Comparison of ENCODE assay signal across 1 cellular context in genomic region chr11:93525601-93526000, GRCh38.
TF ChIP-seq lines count a peak whose summit lies in the region.

No MANE protein-coding gene starts in this region.

TF ChIP-seq in K562, 482 proteins besides CTCF, POLR2A, EP300 and RAD21 (continued from another document):
- TF ChIP-seq JUND (IDR thresholded peaks at IDR 0.05; ENCODE audit: borderline replicate concordance, low read depth, low read length) (0 out of 2 replicates have a peak, but pooled peaks have one; percentile 11), JUND (tag; IDR thresholded peaks at IDR 0.05; ENCODE audit: borderline replicate concordance, low read depth, low read length) (peak; percentile 36; the same call in 1 of the 3 replicates), SMAD1 (IDR thresholded peaks at IDR 0.05; ENCODE audit: low read depth, low read length, partially characterized antibody) (no peak), E2F1 (CRISPR knock-in tag; IDR thresholded peaks at IDR 0.05) (no peak)
